In the genomic region with DNA sequence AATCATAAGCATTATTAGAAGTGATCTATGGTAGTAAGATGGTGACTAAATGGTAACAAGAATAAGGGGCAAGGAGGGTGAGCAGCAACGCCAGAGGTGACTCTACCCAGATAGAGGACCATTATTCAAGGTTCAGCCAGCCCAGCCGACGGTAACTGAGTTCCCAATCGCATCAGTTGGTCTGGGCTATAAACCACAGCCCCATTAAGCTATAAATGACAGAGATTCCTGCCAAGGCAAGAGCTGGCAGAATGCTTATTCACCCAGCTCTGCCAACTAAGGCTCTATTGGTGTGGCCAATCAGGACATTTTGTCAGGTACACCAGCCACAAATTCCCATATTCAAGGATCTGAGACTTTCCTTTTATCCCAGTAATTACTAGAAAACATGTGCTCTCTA, we compare ENCODE assay signal across 17 cellular contexts.
"Had no signal": no experiment of that assay in that cellular context is flagged by ENCODE, and none has a peak within 500 bp of the region (broad histone marks: within the 10 kb centered on the region; RNA-seq: fewer than 3 reads in every experiment).

No MANE protein-coding gene starts in this region.

- DNase-seq: activated CD4-positive, alpha-beta T cell treated with anti-CD3 and anti-CD28 coated beads, Interleukin-2, amount 50 U/mL, for 1 hour; activated CD8-positive, alpha-beta memory T cell treated with anti-CD3 and anti-CD28 coated beads for 24 hours; activated naive CD8-positive, alpha-beta T cell treated with anti-CD3 and anti-CD28 coated beads, Interleukin-2, amount 10 ng/mL, durations not matched to agents 7 days and 5 days; cortex of kidney; effector CD4-positive, alpha-beta T cell; heart right ventricle; left cardiac atrium; midbrain; naive B cell; stimulated activated CD4-positive, alpha-beta T cell treated with anti-CD3 and anti-CD28 coated beads, Interleukin-2, amount 100 ng/mL, for 48 hours; thyroid gland; uterus had no signal

- H2AFZ ChIP-seq: parathyroid adenoma had no signal

- H3K27ac Mint-ChIP-seq: activated naive CD8-positive, alpha-beta T cell treated with anti-CD3 and anti-CD28 coated beads, Interleukin-2, amount 10 ng/mL, durations not matched to agents 7 days and 5 days; activated T-helper 1 cell treated with anti-CD3 and anti-CD28 coated beads, Interleukin-12 subunit alpha, Interleukin-12 subunit beta, Interleukin-2, Interleukin-4 antibody, amounts not matched to agents 30 ng/mL and 10 ng/mL and 1 ng/mL, durations not matched to agents 14 hours and 24 hours and 36 hours; naive B cell; stimulated activated memory B cell treated with anti-CD40 and anti-IgM and Interleukin-4, amounts not matched to agents 10 μg/mL and 1 μg/mL and 100 μg/mL, for 72 hours had no signal

- H3K4me1 ChIP-seq: uterus had no signal

- H3K36me3 Mint-ChIP-seq: activated naive CD8-positive, alpha-beta T cell treated with anti-CD3 and anti-CD28 coated beads, Interleukin-2, amount 10 ng/mL, durations not matched to agents 7 days and 5 days; naive B cell; stimulated activated memory B cell treated with anti-CD40 and anti-IgM and Interleukin-4, amounts not matched to agents 10 μg/mL and 1 μg/mL and 100 μg/mL, for 72 hours had no signal

- H3K36me3 ChIP-seq: heart right ventricle, thyroid gland, uterus had no signal

- H3K9ac ChIP-seq: parathyroid adenoma had no signal

- ATAC-seq: activated CD4-positive, CD25-positive, alpha-beta regulatory T cell treated with anti-CD3 and anti-CD28 coated beads, Interleukin-2, amount 50 U/mL, for 24 hours; heart right ventricle; left cardiac atrium; stimulated activated memory B cell treated with anti-CD40 and anti-IgM and Interleukin-4, amounts not matched to agents 10 μg/mL and 1 μg/mL and 100 μg/mL, for 72 hours had no signal

- H3K9me3 ChIP-seq: heart right ventricle, thyroid gland, uterus had no signal

- H3K4me3 ChIP-seq: heart right ventricle, lung, thyroid gland, uterus had no signal

- H3K4me1 Mint-ChIP-seq: stimulated activated memory B cell treated with anti-CD40 and anti-IgM and Interleukin-4, amounts not matched to agents 10 μg/mL and 1 μg/mL and 100 μg/mL, for 72 hours had no signal

- H3K4me3 Mint-ChIP-seq: activated naive CD8-positive, alpha-beta T cell treated with anti-CD3 and anti-CD28 coated beads, Interleukin-2, amount 10 ng/mL, durations not matched to agents 7 days and 5 days; activated T-helper 1 cell treated with anti-CD3 and anti-CD28 coated beads, Interleukin-12 subunit alpha, Interleukin-12 subunit beta, Interleukin-2, Interleukin-4 antibody, amounts not matched to agents 30 ng/mL and 10 ng/mL and 1 ng/mL, durations not matched to agents 14 hours and 24 hours and 36 hours; naive B cell; stimulated activated memory B cell treated with anti-CD40 and anti-IgM and Interleukin-4, amounts not matched to agents 10 μg/mL and 1 μg/mL and 100 μg/mL, for 72 hours had no signal

- H3K9me3 Mint-ChIP-seq: activated naive CD8-positive, alpha-beta T cell treated with anti-CD3 and anti-CD28 coated beads, Interleukin-2, amount 10 ng/mL, durations not matched to agents 7 days and 5 days; activated T-helper 1 cell treated with anti-CD3 and anti-CD28 coated beads, Interleukin-12 subunit alpha, Interleukin-12 subunit beta, Interleukin-2, Interleukin-4 antibody, amounts not matched to agents 30 ng/mL and 10 ng/mL and 1 ng/mL, durations not matched to agents 14 hours and 24 hours and 36 hours; naive B cell; stimulated activated memory B cell treated with anti-CD40 and anti-IgM and Interleukin-4, amounts not matched to agents 10 μg/mL and 1 μg/mL and 100 μg/mL, for 72 hours had no signal

- H3K27ac ChIP-seq: parathyroid adenoma, thyroid gland, uterus had no signal

- H3K27me3 ChIP-seq: thyroid gland, uterus had no signal
